8 cellular contexts compared by ENCODE assay signal in genomic region chr22:36454916-36455570, GRCh38.
DNase-seq lines count a peak whose midpoint lies in the region; ATAC-seq lines count a peak whose summit lies in the region.

No MANE protein-coding gene starts in this region.

- H3K27me3 ChIP-seq in neuron (ENCODE audit: insufficient read depth, low read length) (no peaks in the 10 kb centered on the region), stomach smooth muscle (ENCODE audit: control insufficient read depth in 1 of 2, insufficient read depth in 2 of 2, low read length in 2 of 2) (no peaks in the 10 kb centered on the region)

- peaks cover 6% of the 10 kb centered on the region for H3K4me1 ChIP-seq in neuron (ENCODE audit: insufficient read depth, low read length)
- H3K4me1 ChIP-seq in stomach smooth muscle (ENCODE audit: control insufficient read depth, insufficient read depth, low read length), result peaks cover 44% of the 10 kb centered on the region

- peak; percentile 99 for DNase-seq in COLO668 (lab: John Stamatoyannopoulos, UW; ENCODE audit: unreplicated experiment)
- DNase-seq in Kasumi-1 (lab: John Stamatoyannopoulos, UW), result peak; percentile 41 to 58
- peak; percentile 29 for DNase-seq in SIG-M5 (lab: John Stamatoyannopoulos, UW)
- peak; percentile 71 to 90 (median 82) for DNase-seq in activated naive CD4-positive, alpha-beta T cell (lab: John Stamatoyannopoulos, UW)
- peak; percentile 61 for DNase-seq in foreskin melanocyte

- H3K4me3 ChIP-seq in neuron (ENCODE audit: low read length), result no peak overlapping the region
- peak overlapping the region; percentile 73 to 78 for H3K4me3 ChIP-seq in stomach smooth muscle (ENCODE audit: low read length in 2 of 2)

- peak overlapping the region; percentile 93 for H3K9ac ChIP-seq in stomach smooth muscle (ENCODE audit: low read length in 2 of 2)

- H3K27ac ChIP-seq in stomach smooth muscle (ENCODE audit: low read length), result peak overlapping the region; percentile 100

- H3K9me3 ChIP-seq in neuron (ENCODE audit: low read length) (no peaks in the 10 kb centered on the region), stomach smooth muscle (ENCODE audit: control insufficient read depth in 2 of 2, low read length in 2 of 2) (no peaks in the 10 kb centered on the region)

- H3K36me3 ChIP-seq in neuron (ENCODE audit: insufficient read depth, low read length), result no peaks in the 10 kb centered on the region
- no peaks in the 10 kb centered on the region for H3K36me3 ChIP-seq in stomach smooth muscle (ENCODE audit: control insufficient read depth in 2 of 2, insufficient read depth in 2 of 2, low read length in 2 of 2)

- ATAC-seq in GM21515 (IDR thresholded peaks at IDR 0.05; ENCODE audit: unreplicated experiment), result peak; percentile 52

- H2AFZ ChIP-seq in neuron (ENCODE audit: low read depth, low read length), result peak overlapping the region; percentile 31

Comparison
In these comparisons a context has a peak if more than half of its experiments do, and no peak if none do; other contexts are left out.
1. DNase-seq: peak in every context shown above with its lines; median percentile 99 in COLO668; 82 in activated naive CD4-positive, alpha-beta T cell; 61 in foreskin melanocyte; 50 in Kasumi-1; 29 in SIG-M5.